ENCODE assay signal across 1 cellular context in genomic region chr17:81727324-81728031, GRCh38.
A peak's percentile ranks its signal among the peaks of the same experiment; 100 is the strongest.
TF ChIP-seq lines count a peak whose summit lies in the region.

No MANE protein-coding gene starts in this region.

TF ChIP-seq in HepG2, 621 proteins besides CTCF, POLR2A, EP300 and RAD21 (continued from another document):
- TF ChIP-seq ZNF460 (CRISPR knock-in tag; IDR thresholded peaks at IDR 0.05; ENCODE audit: borderline replicate concordance) (no peak; the same call in 1 of the 2 replicates), FLYWCH1 (CRISPR knock-in tag; IDR thresholded peaks at IDR 0.05) (peak; percentile 86; the same call in 1 of the 2 replicates), ZNF503 (CRISPR knock-in tag; IDR thresholded peaks at IDR 0.05) (peak; percentile 84), ELF1 (CRISPR knock-in tag; IDR thresholded peaks at IDR 0.05) (peak; percentile 94), ZXDC (CRISPR knock-in tag; IDR thresholded peaks at IDR 0.05) (peak; percentile 98), ZFAT (CRISPR knock-in tag; conservative IDR thresholded peaks at IDR 0.05) (no peak; the same call in 1 of the 2 replicates), AGO2 (optimal IDR thresholded peaks at IDR 0.05; ENCODE audit: low read depth, low read length) (no peak), ZNF326 (CRISPR knock-in tag; IDR thresholded peaks at IDR 0.05; ENCODE audit: borderline replicate concordance) (no peak), RBM22 (optimal IDR thresholded peaks at IDR 0.05; ENCODE audit: low read length) (peak; percentile 47), ZNF230 (CRISPR knock-in tag; IDR thresholded peaks at IDR 0.05) (peak; percentile 98), PITX1 (CRISPR knock-in tag; IDR thresholded peaks at IDR 0.05) (peak; percentile 96), TGIF2 (CRISPR knock-in tag; IDR thresholded peaks at IDR 0.05) (peak; percentile 86), POGK (CRISPR knock-in tag; conservative IDR thresholded peaks at IDR 0.05) (peak; percentile 98), SKIL (CRISPR knock-in tag; IDR thresholded peaks at IDR 0.05; ENCODE audit: borderline replicate concordance) (peak; percentile 84), SAFB2 (CRISPR knock-in tag; IDR thresholded peaks at IDR 0.05; ENCODE audit: borderline replicate concordance, low read depth) (peak; percentile 83), HNF4A (CRISPR knock-in tag; IDR thresholded peaks at IDR 0.05) (no peak; the same call in 1 of the 2 replicates), STAT6 (CRISPR knock-in tag; IDR thresholded peaks at IDR 0.05; ENCODE audit: borderline replicate concordance) (peak; percentile 73; the same call in 1 of the 2 replicates), ZNF674 (CRISPR knock-in tag; IDR thresholded peaks at IDR 0.05; ENCODE audit: low read depth) (no peak), MEF2D (CRISPR knock-in tag; IDR thresholded peaks at IDR 0.05) (peak; percentile 95), ZNF616 (CRISPR knock-in tag; IDR thresholded peaks at IDR 0.05; ENCODE audit: low read depth) (peak; percentile 98), ZNF639 (CRISPR knock-in tag; conservative IDR thresholded peaks at IDR 0.05) (peak; percentile 94), NR3C1 (CRISPR knock-in tag; IDR thresholded peaks at IDR 0.05) (no peak), BCL3 (CRISPR knock-in tag; IDR thresholded peaks at IDR 0.05) (peak; percentile 99), ZNF792 (CRISPR knock-in tag; IDR thresholded peaks at IDR 0.05) (peak; percentile 98), ZBTB1 (CRISPR knock-in tag; IDR thresholded peaks at IDR 0.05; ENCODE audit: borderline replicate concordance) (peak; percentile 75; the same call in 1 of the 2 replicates), ZFP62 (CRISPR knock-in tag; IDR thresholded peaks at IDR 0.05) (no peak), ZKSCAN5 (CRISPR knock-in tag; IDR thresholded peaks at IDR 0.05) (peak; percentile 86), MTERF4 (CRISPR knock-in tag; IDR thresholded peaks at IDR 0.05) (no peak), SP1 (IDR thresholded peaks at IDR 0.05) (no peak), SP1 (CRISPR knock-in tag; IDR thresholded peaks at IDR 0.05) (peak; percentile 79), NFIC (IDR thresholded peaks at IDR 0.05; ENCODE audit: low read length) (no peak), ZNF121 (CRISPR knock-in tag; IDR thresholded peaks at IDR 0.05) (peak; percentile 79; the same call in 1 of the 2 replicates), NKX3-1 (CRISPR knock-in tag; IDR thresholded peaks at IDR 0.05) (peak; percentile 100), JUND (CRISPR knock-in tag; IDR thresholded peaks at IDR 0.05) (peak; percentile 79), ZGPAT (CRISPR knock-in tag; IDR thresholded peaks at IDR 0.05) (peak; percentile 98), ZNF816 (CRISPR knock-in tag; IDR thresholded peaks at IDR 0.05; ENCODE audit: borderline replicate concordance) (peak; percentile 88; the same call in 1 of the 2 replicates), RELA (CRISPR knock-in tag; IDR thresholded peaks at IDR 0.05) (no peak), ZNF317 (CRISPR knock-in tag; IDR thresholded peaks at IDR 0.05) (peak; percentile 92)
